ENCODE assay signal across 29 cellular contexts in the genomic region with DNA sequence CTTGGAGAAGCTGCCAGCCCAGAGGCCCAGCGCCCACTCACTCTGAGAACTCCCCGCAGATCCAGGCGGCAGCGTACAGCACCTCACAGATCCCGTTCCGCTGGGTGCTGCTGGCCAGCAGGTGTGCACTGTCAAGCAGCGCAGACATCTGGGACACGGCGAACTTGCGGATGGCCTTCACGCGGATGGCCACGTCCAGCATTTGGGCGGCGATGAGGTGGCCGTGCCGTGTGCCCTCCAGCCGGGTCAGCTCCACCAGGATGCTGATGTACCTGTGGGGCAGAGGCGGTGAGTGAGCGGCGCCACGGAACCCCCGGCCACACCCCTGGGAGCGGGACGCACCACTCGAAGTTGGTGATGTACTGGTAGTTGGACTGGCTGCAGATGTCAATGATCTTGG.
"Had no signal": no experiment of that assay in that cellular context is flagged by ENCODE, and none has a peak within 500 bp of the region (broad histone marks: within the 10 kb centered on the region; RNA-seq: fewer than 3 reads in every experiment).

No MANE protein-coding gene starts in this region.

- H3K9me3 ChIP-seq: adrenal gland, body of pancreas, gastrocnemius medialis, left lung, lower lobe of right lung, mucosa of descending colon, neutrophil, testis, transverse colon had no signal

- H3K4me1 ChIP-seq: gastrocnemius medialis, left lung, lower lobe of right lung, testis, transverse colon had no signal

- H3K4me3 ChIP-seq: adrenal gland, body of pancreas, cardiac muscle cell, gastrocnemius medialis, left lung, lower lobe of right lung, mucosa of descending colon, skin epidermis, testis, transverse colon had no signal

- DNase-seq: activated CD4-positive, alpha-beta T cell treated with anti-CD3 and anti-CD28 coated beads for 48 hours; activated CD4-positive, alpha-beta T cell treated with anti-CD3 and anti-CD28 coated beads, Interleukin-2, amount 50 U/mL, for 48 hours; activated CD8-positive, alpha-beta memory T cell treated with anti-CD3 and anti-CD28 coated beads for 24 hours; activated effector memory CD4-positive, alpha-beta T cell treated with Interleukin-2 at 50 U/mL for 16 hours; activated naive CD4-positive, alpha-beta T cell treated with Interleukin-2 at 50 U/mL for 16 hours; activated naive CD8-positive, alpha-beta T cell treated with anti-CD3 and anti-CD28 coated beads for 36 hours; body of pancreas; cortex of kidney; effector memory CD8-positive, alpha-beta T cell; erythroblast; gastrocnemius medialis; glutamatergic neuron; left lung; lower lobe of right lung; mucosa of descending colon; stimulated activated CD4-positive, alpha-beta T cell treated with anti-CD3 and anti-CD28 coated beads, Interleukin-12 subunit alpha, Interleukin-12 subunit beta, amount 100 ng/mL, for 4 hours; stimulated activated CD4-positive, alpha-beta T cell treated with anti-CD3 and anti-CD28 coated beads, Interleukin-4, amount 100 ng/mL, for 1 hour; stimulated activated naive CD8-positive, alpha-beta T cell treated with anti-CD3 and anti-CD28 coated beads, Interleukin-15, Interleukin-2, amounts not matched to agents 100 U/mL and 50 U/mL, for 24 hours; T-helper 17 cell; T1000; testis; transverse colon; WERI-Rb-1 had no signal

- H3K27me3 ChIP-seq: adrenal gland, body of pancreas, cardiac muscle cell, gastrocnemius medialis, left lung, neutrophil, testis, transverse colon had no signal

- ATAC-seq: activated CD4-positive, CD25-positive, alpha-beta regulatory T cell treated with anti-CD3 and anti-CD28 coated beads, Interleukin-2, amount 50 U/mL, for 24 hours; body of pancreas; effector memory CD8-positive, alpha-beta T cell; gastrocnemius medialis; left lung; lower lobe of right lung; mucosa of descending colon; sciatic nerve; stimulated activated naive CD8-positive, alpha-beta T cell treated with anti-CD3 and anti-CD28 coated beads, Interleukin-15, Interleukin-2, amounts not matched to agents 100 U/mL and 50 U/mL, for 24 hours; T-helper 17 cell had no signal

- H3K27ac ChIP-seq: adrenal gland, cardiac muscle cell, gastrocnemius medialis, left lung, lower lobe of right lung, neutrophil, skin epidermis, testis, transverse colon, WERI-Rb-1 had no signal
